In genomic region chr5:166713281-166713680, GRCh38 we compare ENCODE assay signal across 16 cellular contexts.
DNase-seq lines count a peak whose midpoint lies in the region; ATAC-seq and TF ChIP-seq lines count a peak whose summit lies in the region.
"Had no signal": no experiment of that assay in that cellular context is flagged by ENCODE, and none has a peak within 500 bp of the region (broad histone marks: within the 10 kb centered on the region; RNA-seq: fewer than 3 reads in every experiment).

No MANE protein-coding gene starts in this region.

- H3K4me1 ChIP-seq in cardiac muscle cell (ENCODE audit: low read depth), result peaks cover 26% of the 10 kb centered on the region
- peaks cover 14% of the 10 kb centered on the region for H3K4me1 ChIP-seq in hepatocyte (ENCODE audit: insufficient read depth)
- no peaks in the 10 kb centered on the region for H3K4me1 ChIP-seq in osteoblast (ENCODE audit: insufficient read depth, low read length)
- H3K4me1 ChIP-seq: BLaER1 treated with 17β-estradiol and CSF1 and Interleukin-3, amounts not matched to agents 10 nM and 100 nM had no signal

- H3K27me3 Mint-ChIP-seq in activated CD4-positive, alpha-beta T cell treated with anti-CD3 and anti-CD28 coated beads, Interleukin-2, amount 10 ng/mL, durations not matched to agents 7 days and 5 days, result no peaks in the 10 kb centered on the region
- H3K27me3 Mint-ChIP-seq: CD4-positive, CD25-positive, alpha-beta regulatory T cell had no signal

- H4K20me1 ChIP-seq in hepatocyte (ENCODE audit: insufficient read depth, poor library complexity, severe bottlenecking), result no peaks in the 10 kb centered on the region
- no peaks in the 10 kb centered on the region for H4K20me1 ChIP-seq in osteoblast (ENCODE audit: insufficient read depth, low read length)
- H4K20me1 ChIP-seq: BLaER1 treated with 17β-estradiol and CSF1 and Interleukin-3, amounts not matched to agents 10 nM and 100 nM had no signal

- H3K4me3 Mint-ChIP-seq in activated CD4-positive, alpha-beta T cell treated with anti-CD3 and anti-CD28 coated beads, Interleukin-2, amount 10 ng/mL, durations not matched to agents 7 days and 5 days, result no peak overlapping the region
- H3K4me3 Mint-ChIP-seq: CD4-positive, CD25-positive, alpha-beta regulatory T cell had no signal

- H3K9me2 ChIP-seq in hepatocyte (replicated peaks; ENCODE audit: insufficient read depth), result no peaks in the 10 kb centered on the region

- H3K4me1 Mint-ChIP-seq in activated CD4-positive, alpha-beta T cell treated with anti-CD3 and anti-CD28 coated beads, Interleukin-2, amount 10 ng/mL, durations not matched to agents 7 days and 5 days, result no peaks in the 10 kb centered on the region
- H3K4me1 Mint-ChIP-seq: CD4-positive, CD25-positive, alpha-beta regulatory T cell had no signal

- POLR2A ChIA-PET in activated CD4-positive, alpha-beta T cell treated with anti-CD3 and anti-CD28 coated beads, Interleukin-2, amount 10 ng/mL, durations not matched to agents 7 days and 5 days (lab: Charles Lee), result no interaction called here

- peaks cover 9% of the 10 kb centered on the region for H3K9me3 Mint-ChIP-seq in activated CD4-positive, alpha-beta T cell treated with anti-CD3 and anti-CD28 coated beads, Interleukin-2, amount 10 ng/mL, durations not matched to agents 7 days and 5 days

- H2AFZ ChIP-seq in hepatocyte, result no peak overlapping the region
- H2AFZ ChIP-seq in osteoblast (ENCODE audit: low read length), result no peak overlapping the region

- H3K27me3 ChIP-seq in cardiac muscle cell (no peaks in the 10 kb centered on the region), hepatocyte (no peaks in the 10 kb centered on the region), osteoblast (ENCODE audit: insufficient read depth, low read length) (no peaks in the 10 kb centered on the region)
- H3K27me3 ChIP-seq: BLaER1 treated with 17β-estradiol and CSF1 and Interleukin-3, amounts not matched to agents 10 nM and 100 nM had no signal

- CTCF ChIA-PET in activated CD4-positive, alpha-beta T cell treated with anti-CD3 and anti-CD28 coated beads, Interleukin-2, amount 10 ng/mL, durations not matched to agents 7 days and 5 days (lab: Charles Lee), result no interaction called here

- H3K36me3 Mint-ChIP-seq in activated CD4-positive, alpha-beta T cell treated with anti-CD3 and anti-CD28 coated beads, Interleukin-2, amount 10 ng/mL, durations not matched to agents 7 days and 5 days (ENCODE audit: low read depth), result no peaks in the 10 kb centered on the region
- H3K36me3 Mint-ChIP-seq: CD4-positive, CD25-positive, alpha-beta regulatory T cell had no signal

- intact Hi-C loops in left cardiac atrium (cut with DNase I), result no loop called here

- H3K4me2 ChIP-seq in hepatocyte, result no peak overlapping the region
- no peak overlapping the region for H3K4me2 ChIP-seq in osteoblast (ENCODE audit: insufficient read depth, low read length)
- H3K4me2 ChIP-seq: BLaER1 treated with 17β-estradiol and CSF1 and Interleukin-3, amounts not matched to agents 10 nM and 100 nM had no signal

- H3K36me3 ChIP-seq in cardiac muscle cell, result no peaks in the 10 kb centered on the region
- H3K36me3 ChIP-seq in hepatocyte (replicated peaks; ENCODE audit: insufficient read depth, low read depth), result no peaks in the 10 kb centered on the region
- no peaks in the 10 kb centered on the region for H3K36me3 ChIP-seq in osteoblast (ENCODE audit: insufficient read depth, low read length)
- H3K36me3 ChIP-seq: BLaER1 treated with 17β-estradiol and CSF1 and Interleukin-3, amounts not matched to agents 10 nM and 100 nM had no signal

- TF ChIP-seq CTCF in cardiac muscle cell (IDR thresholded peaks at IDR 0.05; ENCODE audit: low read depth, low read length), result no peak
- TF ChIP-seq CTCF in hepatocyte (IDR thresholded peaks at IDR 0.05; ENCODE audit: poor library complexity), result no peak
- TF ChIP-seq CTCF in osteoblast (IDR thresholded peaks at IDR 0.05; ENCODE audit: extremely low read depth, low read depth, low read length), result no peak

- H3K27ac ChIP-seq in cardiac muscle cell (peak overlapping the region; percentile 82), hepatocyte (no peak overlapping the region), osteoblast (ENCODE audit: low read depth, low read length) (no peak overlapping the region)
- H3K27ac ChIP-seq: BLaER1 treated with 17β-estradiol and CSF1 and Interleukin-3, amounts not matched to agents 10 nM and 100 nM had no signal

- H3K9me3 ChIP-seq in cardiac muscle cell (ENCODE audit: low read depth), result no peaks in the 10 kb centered on the region
- no peaks in the 10 kb centered on the region for H3K9me3 ChIP-seq in hepatocyte (ENCODE audit: low read depth)
- H3K9me3 ChIP-seq in osteoblast (ENCODE audit: low read depth, low read length), result no peaks in the 10 kb centered on the region
- H3K9me3 ChIP-seq: BLaER1 treated with 17β-estradiol and CSF1 and Interleukin-3, amounts not matched to agents 10 nM and 100 nM had no signal

- H3K27ac Mint-ChIP-seq in activated CD4-positive, alpha-beta T cell treated with anti-CD3 and anti-CD28 coated beads, Interleukin-2, amount 10 ng/mL, durations not matched to agents 7 days and 5 days, result no peak overlapping the region
- H3K27ac Mint-ChIP-seq: CD4-positive, CD25-positive, alpha-beta regulatory T cell had no signal

- H3K79me2 ChIP-seq in hepatocyte (no peaks in the 10 kb centered on the region), osteoblast (ENCODE audit: insufficient read depth, low read length) (no peaks in the 10 kb centered on the region)

- no peak for ATAC-seq in left cardiac atrium
- no peak for ATAC-seq in HG02678 (IDR thresholded peaks at IDR 0.05; ENCODE audit: unreplicated experiment)
- ATAC-seq: GM12878, HepG2 had no signal

- no peak for DNase-seq in cardiac muscle cell (ENCODE audit: low read depth in 1 of 2, low spot score in 1 of 2)
- DNase-seq in left cardiac atrium, result no peak
- peak; percentile 34 for DNase-seq in HuH-7 (ENCODE audit: low spot score)
- DNase-seq in hepatocyte (ENCODE audit: low spot score), result peak; percentile 57
- DNase-seq in osteoblast (ENCODE audit: insufficient read length, low spot score, missing footprints), result peak; percentile 6
- no peak for DNase-seq in NCI-H1092 (lab: John Stamatoyannopoulos, UW)
- DNase-seq in activated CD4-positive, alpha-beta T cell treated with anti-CD3 and anti-CD28 coated beads, Interleukin-2, amount 10 ng/mL, durations not matched to agents 7 days and 5 days, result no peak
- DNase-seq: ACHN; CD4-positive, CD25-positive, alpha-beta regulatory T cell; DMS79; GOT3; HCEC 1CT had no signal

- WGBS in hepatocyte (ENCODE audit: low lambda C conversion rate, missing lambda C conversion rate), result 61% methylated on average over 8 of the region's 8 CpGs

- H3K4me3 ChIP-seq in cardiac muscle cell (no peak overlapping the region), hepatocyte (no peak overlapping the region), osteoblast (ENCODE audit: insufficient read depth, low read length) (no peak overlapping the region)
- H3K4me3 ChIP-seq: BLaER1 treated with 17β-estradiol and CSF1 and Interleukin-3, amounts not matched to agents 10 nM and 100 nM; GM12878 had no signal

Comparison
In these comparisons a context has a peak if more than half of its experiments do, and no peak if none do; other contexts are left out.
1. DNase-seq: peak in HuH-7 (single experiment), hepatocyte (single experiment) and osteoblast (single experiment); none in cardiac muscle cell (0 of 2), left cardiac atrium (single experiment), NCI-H1092 (single experiment) and activated CD4-positive, alpha-beta T cell treated with anti-CD3 and anti-CD28 coated beads, Interleukin-2, amount 10 ng/mL, durations not matched to agents 7 days and 5 days (single experiment).